In genomic region chr2:46977899-46978298, GRCh38 we compare ENCODE assay signal across 11 cellular contexts. TPM values are rescaled to one million over a fixed set of nuclear protein-coding genes. Genes with fewer than 3 reads are reported as not detected.
DNase-seq lines count a peak whose midpoint lies in the region; ATAC-seq, FAIRE-seq and TF ChIP-seq lines count a peak whose summit lies in the region.
"Had no signal": no experiment of that assay in that cellular context is flagged by ENCODE, and none has a peak within 500 bp of the region (broad histone marks: within the 10 kb centered on the region; RNA-seq: fewer than 3 reads in every experiment).

No MANE protein-coding gene starts in this region.

- H3K9me3 ChIP-seq in BLaER1: no peaks in the 10 kb centered on the region
- H3K9me3 ChIP-seq in OCI-LY3 (ENCODE audit: insufficient read depth, low read length): no peaks in the 10 kb centered on the region

- peaks cover 100% of the 10 kb centered on the region for H3K4me1 ChIP-seq in BLaER1
- H3K4me1 ChIP-seq in OCI-LY3 (ENCODE audit: low read length): peaks cover 51% of the 10 kb centered on the region

- peak overlapping the region; percentile 96 for H3K27ac ChIP-seq in BLaER1
- H3K27ac ChIP-seq in OCI-LY3 (ENCODE audit: low read length): peak overlapping the region; percentile 36; the same call in 1 of the 2 replicates
- H3K27ac ChIP-seq: brain microvascular endothelial cell had no signal

- H4K20me1 ChIP-seq in BLaER1 (peaks cover 26% of the 10 kb centered on the region), OCI-LY3 (ENCODE audit: insufficient read depth, low read length) (no peaks in the 10 kb centered on the region)

- H2AFZ ChIP-seq in OCI-LY3 (ENCODE audit: low read depth, low read length): no peak overlapping the region

- TF ChIP-seq CTCF in OCI-LY3 (IDR thresholded peaks at IDR 0.05; ENCODE audit: low read depth, low read length): no peak

- peak; percentile 34 for ATAC-seq in GM18867 (IDR thresholded peaks at IDR 0.05; ENCODE audit: unreplicated experiment)
- peak; percentile 25 to 55 for ATAC-seq in left cardiac atrium

- intact Hi-C loops in left cardiac atrium (cut with DNase I) (loop anchor here in 1 of 2 donors (10.0 kb wide), 1 partner anchor 407 kb away; no protein-coding TSS in a partner anchor), posterior vena cava (cut with DNase I) (no loop called here)

- no peak for FAIRE-seq in H54 (lab: Jason Lieb, UNC)

- peak overlapping the region; percentile 50 for H3K4me3 ChIP-seq in BLaER1
- no peak overlapping the region for H3K4me3 ChIP-seq in OCI-LY3 (ENCODE audit: low read length)

- H3K9ac ChIP-seq in BLaER1: peak overlapping the region; percentile 82
- peak overlapping the region; percentile 6; the same call in 1 of the 2 replicates for H3K9ac ChIP-seq in OCI-LY3 (ENCODE audit: low read length)

- TF ChIP-seq POLR2A in H54 (IDR thresholded peaks at IDR 0.05; ENCODE audit: low read depth, low read length): no peak

- H3K4me2 ChIP-seq in BLaER1 (peak overlapping the region; percentile 90), OCI-LY3 (ENCODE audit: low read length) (peak overlapping the region; percentile 28)

- H3K27me3 ChIP-seq in BLaER1 (no peaks in the 10 kb centered on the region), OCI-LY3 (ENCODE audit: low read depth, low read length) (no peaks in the 10 kb centered on the region)
- H3K27me3 ChIP-seq: brain microvascular endothelial cell had no signal

- H3K79me2 ChIP-seq in OCI-LY3 (ENCODE audit: low read length): peaks cover 24% of the 10 kb centered on the region

- DNase-seq in left cardiac atrium (no peak), HuH-7 (ENCODE audit: low spot score) (no peak), H54 (ENCODE audit: insufficient read length, low spot score) (no peak), posterior vena cava (ENCODE audit: low spot score) (no peak)
- DNase-seq in activated effector memory CD4-positive, alpha-beta T cell treated with anti-CD3 and anti-CD28 coated beads, Interleukin-2, amount 50 U/mL, for 16 hours: no peak
- DNase-seq: brain microvascular endothelial cell, kidney glomerular epithelial cell, NCI-H1417 treated with DMSO at 0.1 percent for 48 hours had no signal

- peaks cover 83% of the 10 kb centered on the region for H3K36me3 ChIP-seq in BLaER1
- H3K36me3 ChIP-seq in OCI-LY3 (replicated peaks; ENCODE audit: low read depth, low read length): peaks cover 29% of the 10 kb centered on the region

RNA-seq across cellular contexts. Expression of gene TTC7A, which starts 36.9 kb away (rescaled TPM):
- total RNA-seq in left cardiac atrium: 10 to 100 TPM; 10.9 to 13.3 TPM
- 10 to 100 TPM; 23.1 to 32.7 TPM for total RNA-seq in posterior vena cava
